In genomic region chr6:111985202-111985731, GRCh38 we compare ENCODE assay signal across 8 cellular contexts.
DNase-seq lines count a peak whose midpoint lies in the region; FAIRE-seq and TF ChIP-seq lines count a peak whose summit lies in the region.

No MANE protein-coding gene starts in this region.

- H3K27me3 ChIP-seq in hepatocyte, result no peaks in the 10 kb centered on the region
- no peaks in the 10 kb centered on the region for H3K27me3 ChIP-seq in tibial nerve

- no peaks in the 10 kb centered on the region for H3K79me2 ChIP-seq in hepatocyte

- no peaks in the 10 kb centered on the region for H3K9me3 Mint-ChIP-seq in activated CD4-positive, alpha-beta memory T cell treated with anti-CD3 and anti-CD28 coated beads, Interleukin-2, amount 10 ng/mL, durations not matched to agents 7 days and 5 days

- peaks cover 8% of the 10 kb centered on the region for H3K4me1 ChIP-seq in hepatocyte (ENCODE audit: insufficient read depth)
- peaks cover 0 to 11% (median 3%) of the 10 kb centered on the region in 4 donors for H3K4me1 ChIP-seq in tibial nerve

- TF ChIP-seq EP300 in tibial nerve (IDR thresholded peaks at IDR 0.05), result no peak

- H4K20me1 ChIP-seq in hepatocyte (ENCODE audit: insufficient read depth, poor library complexity, severe bottlenecking), result no peaks in the 10 kb centered on the region

- no peak overlapping the region for H3K4me3 Mint-ChIP-seq in activated CD4-positive, alpha-beta memory T cell treated with anti-CD3 and anti-CD28 coated beads, Interleukin-2, amount 10 ng/mL, durations not matched to agents 7 days and 5 days

- H3K36me3 Mint-ChIP-seq in activated CD4-positive, alpha-beta memory T cell treated with anti-CD3 and anti-CD28 coated beads, Interleukin-2, amount 10 ng/mL, durations not matched to agents 7 days and 5 days (ENCODE audit: low read depth), result no peaks in the 10 kb centered on the region

- H3K36me3 ChIP-seq in hepatocyte (replicated peaks; ENCODE audit: insufficient read depth, low read depth) (no peaks in the 10 kb centered on the region), tibial nerve (no peaks in the 10 kb centered on the region)

- H3K4me3 ChIP-seq in hepatocyte (no peak overlapping the region), tibial nerve (no peak overlapping the region)

- H3K4me1 Mint-ChIP-seq in activated CD4-positive, alpha-beta memory T cell treated with anti-CD3 and anti-CD28 coated beads, Interleukin-2, amount 10 ng/mL, durations not matched to agents 7 days and 5 days, result peaks cover 47% of the 10 kb centered on the region

- no peak for FAIRE-seq in HTR-8/SVneo (lab: Jason Lieb, UNC)

- H3K9me2 ChIP-seq in hepatocyte (replicated peaks; ENCODE audit: insufficient read depth), result no peaks in the 10 kb centered on the region

- H3K27ac Mint-ChIP-seq in activated CD4-positive, alpha-beta memory T cell treated with anti-CD3 and anti-CD28 coated beads, Interleukin-2, amount 10 ng/mL, durations not matched to agents 7 days and 5 days, result peak overlapping the region; percentile 7

- peak overlapping the region; percentile 85 for H3K27ac ChIP-seq in hepatocyte
- H3K27ac ChIP-seq in tibial nerve, result no peak overlapping the region

- WGBS in hepatocyte (ENCODE audit: low lambda C conversion rate, missing lambda C conversion rate), result 73% methylated on average over 4 of the region's 4 CpGs
- WGBS in tibial nerve, 2 donors, result 87 to 88% methylated on average over 4 of the region's 4 CpGs

- H3K4me2 ChIP-seq in hepatocyte, result no peak overlapping the region

- POLR2A ChIA-PET in activated CD4-positive, alpha-beta memory T cell treated with anti-CD3 and anti-CD28 coated beads, Interleukin-2, amount 10 ng/mL, durations not matched to agents 7 days and 5 days (lab: Charles Lee), result interaction anchor here (0.7 to 1.3 kb wide), 3 partner anchors 10 to 379 kb away, joined by 3 to 5 read pairs (median 3); partner anchors contain the start of genes FYN and TRAF3IP2

- TF ChIP-seq CTCF in hepatocyte (IDR thresholded peaks at IDR 0.05; ENCODE audit: poor library complexity), result no peak
- TF ChIP-seq CTCF in tibial nerve (IDR thresholded peaks at IDR 0.05), result no peak

- TF ChIP-seq POLR2A in tibial nerve (IDR thresholded peaks at IDR 0.05) (no peak), erythroblast (IDR thresholded peaks at IDR 0.05; ENCODE audit: low read length) (no peak)

- H2AFZ ChIP-seq in hepatocyte, result no peak overlapping the region

- no peaks in the 10 kb centered on the region for H3K27me3 Mint-ChIP-seq in activated CD4-positive, alpha-beta memory T cell treated with anti-CD3 and anti-CD28 coated beads, Interleukin-2, amount 10 ng/mL, durations not matched to agents 7 days and 5 days

- no peaks in the 10 kb centered on the region for H3K9me3 ChIP-seq in hepatocyte (ENCODE audit: low read depth)
- no peaks in the 10 kb centered on the region for H3K9me3 ChIP-seq in tibial nerve

- DNase-seq in 8988T (peak; percentile 27), HTR-8/SVneo (ENCODE audit: insufficient read length, low spot score) (peak; percentile 37), hepatocyte (ENCODE audit: low spot score) (peak; percentile 82), stromal cell of bone marrow (ENCODE audit: low read depth) (peak; percentile 92), NCI-H1092 (lab: John Stamatoyannopoulos, UW) (no peak), tibial nerve (ENCODE audit: low spot score in 2 of 2) (no peak), erythroblast (lab: John Stamatoyannopoulos, UW) (no peak)
- peak; percentile 28 for DNase-seq in activated CD4-positive, alpha-beta memory T cell treated with anti-CD3 and anti-CD28 coated beads, Interleukin-2, amount 10 ng/mL, durations not matched to agents 7 days and 5 days

- CTCF ChIA-PET in activated CD4-positive, alpha-beta memory T cell treated with anti-CD3 and anti-CD28 coated beads, Interleukin-2, amount 10 ng/mL, durations not matched to agents 7 days and 5 days (lab: Charles Lee), result interaction anchor here (0.5 to 1.8 kb wide), 5 partner anchors 10 to 268 kb away, joined by 3 to 4 read pairs (median 4); no protein-coding TSS in a partner anchor

Comparison
In these comparisons a context has a peak if more than half of its experiments do, and no peak if none do; other contexts are left out.
1. DNase-seq: peak in 8988T (single experiment), HTR-8/SVneo (single experiment), activated CD4-positive, alpha-beta memory T cell treated with anti-CD3 and anti-CD28 coated beads, Interleukin-2, amount 10 ng/mL, durations not matched to agents 7 days and 5 days (single experiment), hepatocyte (single experiment) and stromal cell of bone marrow (single experiment); none in NCI-H1092 (single experiment), tibial nerve (0 of 2) and erythroblast (0 of 2).